Comparison of ENCODE assay signal across 10 cellular contexts in the genomic region with DNA sequence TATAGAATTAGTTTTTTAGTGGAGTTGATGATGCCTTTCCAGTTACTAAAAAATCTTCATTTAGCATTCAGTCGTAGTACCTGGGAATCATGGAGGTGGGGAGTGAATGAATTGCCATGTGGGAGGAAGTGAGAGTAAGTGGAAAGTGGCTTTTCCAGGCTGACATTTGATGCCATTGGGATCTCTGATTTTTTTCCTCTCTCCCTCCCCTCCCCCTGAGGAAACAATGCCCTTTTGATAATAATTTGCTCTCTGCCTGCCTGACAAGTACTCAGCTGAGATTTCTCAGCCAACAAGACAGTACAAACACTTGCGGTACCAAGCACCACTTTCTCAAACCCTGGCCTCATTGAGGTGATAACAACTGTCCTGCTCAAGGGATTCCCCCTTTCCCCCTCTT. TPM values are rescaled to one million over a fixed set of nuclear protein-coding genes. Genes with fewer than 3 reads are reported as not detected.
DNase-seq lines count a peak whose midpoint lies in the region; ATAC-seq, FAIRE-seq and TF ChIP-seq lines count a peak whose summit lies in the region.
"Had no signal": no experiment of that assay in that cellular context is flagged by ENCODE, and none has a peak within 500 bp of the region (broad histone marks: within the 10 kb centered on the region; RNA-seq: fewer than 3 reads in every experiment).

No MANE protein-coding gene starts in this region.

- no peak for DNase-seq in CD4-positive, alpha-beta memory T cell
- peak; percentile 54 for DNase-seq in NCI-H2029 treated with DMSO at 0.1 percent for 48 hours (lab: John Stamatoyannopoulos, UW)
- DNase-seq in chondrocyte (ENCODE audit: low spot score), result no peak
- no peak for DNase-seq in naive thymus-derived CD8-positive, alpha-beta T cell
- DNase-seq in NCI-H1694 treated with DMSO at 0.1 percent for 48 hours (lab: John Stamatoyannopoulos, UW), result no peak
- DNase-seq in NCI-H1436 (lab: John Stamatoyannopoulos, UW), result no peak
- no peak for DNase-seq in HTR-8/SVneo (ENCODE audit: insufficient read length, low spot score)
- no peak for DNase-seq in NCI-H1105 (lab: John Stamatoyannopoulos, UW)
- DNase-seq: NCI-H524 treated with DMSO at 0.1 percent for 48 hours had no signal

- H3K4me3 ChIP-seq in CD4-positive, alpha-beta memory T cell (ENCODE audit: low read length in 2 of 2), result no peak overlapping the region

- POLR2A ChIA-PET in CD4-positive, alpha-beta memory T cell (lab: Charles Lee; ENCODE audit: partially characterized antibody), result interaction anchor here (1.1 to 4.9 kb wide), 4 partner anchors 10 to 34 kb away, joined by 3 to 101 read pairs (median 23); a partner anchor contains a TSS
- POLR2A ChIA-PET in naive thymus-derived CD8-positive, alpha-beta T cell (lab: Charles Lee), result interaction anchor here (3.4 kb wide), 1 partner anchor 17 kb away, joined by 75 read pairs; a partner anchor contains a TSS

- peak overlapping the region; percentile 82 for H3K27ac ChIP-seq in CD4-positive, alpha-beta memory T cell (ENCODE audit: low read depth, low read length)

- no peak for FAIRE-seq in HTR-8/SVneo (lab: Jason Lieb, UNC)
- FAIRE-seq: islet of Langerhans had no signal

- CTCF ChIA-PET in CD4-positive, alpha-beta memory T cell (lab: Charles Lee; ENCODE audit: partially characterized antibody), result interaction anchor here (1.3 kb wide), 1 partner anchor 25 kb away, joined by 3 read pairs; no protein-coding TSS in a partner anchor

- H3K9me3 Mint-ChIP-seq in CD4-positive, alpha-beta memory T cell, result no peaks in the 10 kb centered on the region
- H3K9me3 Mint-ChIP-seq in chondrocyte (ENCODE audit: low read depth), result no peaks in the 10 kb centered on the region
- no peaks in the 10 kb centered on the region for H3K9me3 Mint-ChIP-seq in naive thymus-derived CD8-positive, alpha-beta T cell

- intact Hi-C loops in CD4-positive, alpha-beta memory T cell (cut with micrococcal nuclease), result no loop called here

- no peaks in the 10 kb centered on the region for H3K27me3 ChIP-seq in CD4-positive, alpha-beta memory T cell (ENCODE audit: insufficient read depth, low read length)

- ATAC-seq in naive thymus-derived CD8-positive, alpha-beta T cell, result no peak

- peaks cover 50 to 75% (median 64%) of the 10 kb centered on the region in 4 donors for H3K4me1 Mint-ChIP-seq in CD4-positive, alpha-beta memory T cell
- peaks cover 70% of the 10 kb centered on the region for H3K4me1 Mint-ChIP-seq in chondrocyte (ENCODE audit: low read depth)
- H3K4me1 Mint-ChIP-seq in naive thymus-derived CD8-positive, alpha-beta T cell, result peaks cover 34 to 69% (median 66%) of the 10 kb centered on the region in 4 donors

- peaks cover 72% of the 10 kb centered on the region for H3K4me1 ChIP-seq in CD4-positive, alpha-beta memory T cell (ENCODE audit: insufficient read depth, low read length)

- peak overlapping the region; percentile 50 to 98 (median 78) for H3K27ac Mint-ChIP-seq in CD4-positive, alpha-beta memory T cell
- H3K27ac Mint-ChIP-seq in chondrocyte (ENCODE audit: unreplicated experiment), result peak overlapping the region; percentile 81
- peak overlapping the region; percentile 16 to 98 (median 90) for H3K27ac Mint-ChIP-seq in naive thymus-derived CD8-positive, alpha-beta T cell

- H3K4me3 Mint-ChIP-seq in CD4-positive, alpha-beta memory T cell, result peak overlapping the region; percentile 87 to 98 (median 94)
- peak overlapping the region; percentile 90 for H3K4me3 Mint-ChIP-seq in chondrocyte (ENCODE audit: unreplicated experiment)
- H3K4me3 Mint-ChIP-seq in naive thymus-derived CD8-positive, alpha-beta T cell, result peak overlapping the region; percentile 59 to 94 (median 90)

- peaks cover 35% of the 10 kb centered on the region for H3K36me3 ChIP-seq in CD4-positive, alpha-beta memory T cell (ENCODE audit: insufficient read depth, low read length)

- H3K36me3 Mint-ChIP-seq in CD4-positive, alpha-beta memory T cell, result peaks cover 20 to 58% of the 10 kb centered on the region in 2 donors
- H3K36me3 Mint-ChIP-seq in chondrocyte (ENCODE audit: low read depth), result peaks cover 15% of the 10 kb centered on the region
- peaks cover 0 to 54% (median 4%) of the 10 kb centered on the region in 3 donors for H3K36me3 Mint-ChIP-seq in naive thymus-derived CD8-positive, alpha-beta T cell

- no peaks in the 10 kb centered on the region for H3K9me3 ChIP-seq in CD4-positive, alpha-beta memory T cell (ENCODE audit: control insufficient read depth in 1 of 2, low read length in 2 of 2)

- TF ChIP-seq CTCF in chondrocyte (IDR thresholded peaks at IDR 0.05), result no peak

- no peaks in the 10 kb centered on the region for H3K27me3 Mint-ChIP-seq in CD4-positive, alpha-beta memory T cell
- H3K27me3 Mint-ChIP-seq in chondrocyte (ENCODE audit: low read depth), result no peaks in the 10 kb centered on the region
- no peaks in the 10 kb centered on the region for H3K27me3 Mint-ChIP-seq in naive thymus-derived CD8-positive, alpha-beta T cell

RNA-seq across cellular contexts. Expression of a gene that starts 2.2 kb away (rescaled TPM):
- 100 to 1,000 TPM in 1 of 2 experiments, 10 to 100 TPM in 1; 98.4 to 105 TPM for total RNA-seq in CD4-positive, alpha-beta memory T cell
- polyA plus RNA-seq in CD4-positive, alpha-beta memory T cell, result 10 to 100 TPM; 69.8 to 76.7 TPM
- 114 to 116 TPM (median 114 TPM) in 3 replicates for total RNA-seq in chondrocyte
- total RNA-seq in naive thymus-derived CD8-positive, alpha-beta T cell, result 100 to 1,000 TPM; 100 to 109 TPM
- polyA plus RNA-seq in naive thymus-derived CD8-positive, alpha-beta T cell, result 10 to 100 TPM; 58.4 to 76.0 (median 65.2) TPM

RNA-seq across cellular contexts. Expression of a gene that starts 17.8 kb away (rescaled TPM):
- 10 to 100 TPM; 28.6 to 30.6 TPM for total RNA-seq in CD4-positive, alpha-beta memory T cell
- 100 to 1,000 TPM; 137 to 173 TPM for polyA plus RNA-seq in CD4-positive, alpha-beta memory T cell
- 39.2 to 78.0 TPM (median 39.4 TPM) in 3 replicates for total RNA-seq in chondrocyte
- total RNA-seq in naive thymus-derived CD8-positive, alpha-beta T cell, result 10 to 100 TPM; 36.8 to 43.1 TPM
- polyA plus RNA-seq in naive thymus-derived CD8-positive, alpha-beta T cell, result 100 to 1,000 TPM; 162 to 215 (median 192) TPM

RNA-seq across cellular contexts. Expression of a gene that starts 34.3 kb away (rescaled TPM):
- total RNA-seq in CD4-positive, alpha-beta memory T cell, result 10 to 100 TPM; 55.6 to 59.4 TPM
- polyA plus RNA-seq in CD4-positive, alpha-beta memory T cell, result 100 to 1,000 TPM; 106 to 115 TPM
- total RNA-seq in chondrocyte, result 123 to 147 TPM (median 126 TPM) in 3 replicates
- 10 to 100 TPM; 57.1 to 63.7 TPM for total RNA-seq in naive thymus-derived CD8-positive, alpha-beta T cell
- polyA plus RNA-seq in naive thymus-derived CD8-positive, alpha-beta T cell, result 100 to 1,000 TPM; 104 to 110 (median 105) TPM

RNA-seq across cellular contexts. Expression of a gene that starts 58.0 kb away (rescaled TPM):
- total RNA-seq in CD4-positive, alpha-beta memory T cell, result not detected
- not detected for polyA plus RNA-seq in CD4-positive, alpha-beta memory T cell
- total RNA-seq in chondrocyte, result not detected in 3 replicates
- total RNA-seq in naive thymus-derived CD8-positive, alpha-beta T cell, result not detected
- polyA plus RNA-seq in naive thymus-derived CD8-positive, alpha-beta T cell, result not detected
